Comparison of ENCODE assay signal across 14 cellular contexts in the genomic region with DNA sequence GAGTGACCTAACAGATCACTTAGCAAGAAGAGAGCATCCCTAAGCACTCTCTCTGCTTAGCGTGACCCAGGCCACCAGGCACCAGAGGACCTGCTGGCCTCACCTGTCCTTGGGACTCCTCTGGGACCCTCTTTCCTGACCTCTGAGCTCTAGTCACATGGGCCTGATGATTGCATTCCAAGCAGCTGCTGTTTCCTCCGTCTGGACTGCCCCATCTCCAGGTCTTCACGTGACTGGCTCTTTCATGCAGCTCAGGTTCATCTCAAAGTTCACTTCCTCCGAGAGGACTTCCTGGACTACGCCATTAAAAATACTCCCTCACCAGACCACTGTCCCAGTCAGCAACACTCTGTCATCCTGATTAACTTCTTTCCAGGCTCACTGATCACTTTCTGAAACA. TPM values are rescaled to one million over a fixed set of nuclear protein-coding genes. Genes with fewer than 3 reads are reported as not detected.
A peak's percentile ranks its signal among the peaks of the same experiment; 100 is the strongest.
DNase-seq lines count a peak whose midpoint lies in the region; ATAC-seq, FAIRE-seq and TF ChIP-seq lines count a peak whose summit lies in the region.
"Had no signal": no experiment of that assay in that cellular context is flagged by ENCODE, and none has a peak within 500 bp of the region (broad histone marks: within the 10 kb centered on the region; RNA-seq: fewer than 3 reads in every experiment).

No MANE protein-coding gene starts in this region.

- H2AK5ac ChIP-seq in IMR-90 (ENCODE audit: low read depth, low read length), result peak overlapping the region; percentile 27; the same call in 1 of the 2 replicates

- H3K9me3 ChIP-seq in IMR-90 (ENCODE audit: control insufficient read depth, insufficient read depth, low read length) (no peaks in the 10 kb centered on the region), K562 (replicated peaks; ENCODE audit: control insufficient read depth, insufficient read depth, low read depth, low read length) (no peaks in the 10 kb centered on the region), small intestine (ENCODE audit: control insufficient read depth, low read depth) (no peaks in the 10 kb centered on the region)
- H3K9me3 ChIP-seq: BE2C had no signal

- H3K14ac ChIP-seq in IMR-90 (replicated peaks; ENCODE audit: low read depth, low read length), result no peak overlapping the region

- H4K91ac ChIP-seq in IMR-90 (ENCODE audit: insufficient read depth, low read depth, low read length), result no peak overlapping the region

- H3K36me3 ChIP-seq in IMR-90 (ENCODE audit: control insufficient read depth, insufficient read depth, low read length) (no peaks in the 10 kb centered on the region), K562 (ENCODE audit: control insufficient read depth, insufficient read depth, low read length) (no peaks in the 10 kb centered on the region), small intestine (ENCODE audit: control insufficient read depth in 2 of 2, insufficient read depth in 2 of 2, low read length in 2 of 2) (no peaks in the 10 kb centered on the region)
- H3K36me3 ChIP-seq: BE2C had no signal

- no peak for TF ChIP-seq POLR2A in IMR-90 (IDR thresholded peaks at IDR 0.05; ENCODE audit: low read depth, low read length)
- no peak for TF ChIP-seq POLR2A in K562 (conservative IDR thresholded peaks at IDR 0.05)

- no peak overlapping the region for H4K8ac ChIP-seq in IMR-90 (ENCODE audit: low read depth in 2 of 2, low read length in 2 of 2)

- H2BK20ac ChIP-seq in IMR-90 (ENCODE audit: low read depth, low read length), result peak overlapping the region; percentile 9; the same call in 1 of the 2 replicates

- TF ChIP-seq CTCF in IMR-90 (conservative IDR thresholded peaks at IDR 0.05; ENCODE audit: low read depth, low read length) (no peak), K562 (IDR thresholded peaks at IDR 0.05 in 2 of 3, conservative IDR thresholded peaks at IDR 0.05 in 1 of 3; ENCODE audit: insufficient read depth in 2 of 3, low read depth in 1 of 3, low read length in 3 of 3) (no peak), GM13976 (IDR thresholded peaks at IDR 0.05; ENCODE audit: borderline replicate concordance, control extremely low read depth, extremely low read depth, insufficient read depth, missing control alignments) (no peak)

- intact Hi-C loops in IMR-90 (cut with micrococcal nuclease) (no loop called here), K562 (cut with micrococcal nuclease) (no loop called here)

- in situ Hi-C loops in IMR-90 (cut with MboI; ENCODE audit: low sequenced_read_pairs) (no loop called here), K562 (cut with MboI) (no loop called here), GM13976 (cut with MboI; ENCODE audit: low sequenced_read_pairs, unreplicated experiment) (no loop called here)

- DNase-seq in IMR-90 (no peak), K562 (ENCODE audit: extremely low read depth in 1 of 4, low spot score in 3 of 4) (no peak), left kidney (ENCODE audit: low read depth, low spot score) (peak; percentile 21), small intestine (peak; percentile 72), GM13976 (ENCODE audit: low spot score) (no peak), NCI-H526 (lab: John Stamatoyannopoulos, UW) (no peak)
- DNase-seq: BE2C; CD4-positive, alpha-beta memory T cell; DMS79; EL; H7 had no signal

- H3K4ac ChIP-seq in IMR-90 (ENCODE audit: low read depth, low read length), result 0 out of 2 replicates have a peak overlapping the region, but pooled peaks have one; percentile 32

- peaks cover 10% of the 10 kb centered on the region; the same call in 1 of the 2 replicates for H3K9me1 ChIP-seq in IMR-90 (ENCODE audit: insufficient read depth, low read length)
- H3K9me1 ChIP-seq in K562 (ENCODE audit: control insufficient read depth, insufficient read depth, low read length), result no peaks in the 10 kb centered on the region

- BruUV-seq in IMR-90 (replicated peaks; lab: Mats Ljungman, UMichigan) (no TSS peak), K562 (replicated peaks; lab: Mats Ljungman, UMichigan) (no TSS peak)

- 0 out of 2 replicates have a peak overlapping the region, but pooled peaks have one; percentile 28 for H3K18ac ChIP-seq in IMR-90 (ENCODE audit: low read depth, low read length)

- CTCF ChIA-PET in IMR-90 (lab: Yijun Ruan, JAX) (interaction anchor here (2.3 kb wide), 1 partner anchor 44 kb away, joined by 6 read pairs; no protein-coding TSS in a partner anchor), K562 (lab: Yijun Ruan, JAX; ENCODE audit: low intra/inter-chr PET ratio) (no interaction called here)

- H2BK5ac ChIP-seq in IMR-90 (ENCODE audit: low read depth, low read length, poor library complexity, severe bottlenecking), result no peak overlapping the region

- no peak overlapping the region for H3K9ac ChIP-seq in IMR-90 (ENCODE audit: low read depth, low read length)
- H3K9ac ChIP-seq in K562 (ENCODE audit: insufficient read depth in 1 of 2, low read depth in 2 of 2, low read length in 2 of 2), result no peak overlapping the region

- POLR2A ChIA-PET in IMR-90 (lab: Charles Lee; ENCODE audit: unreplicated experiment) (no interaction called here), K562 (lab: Yijun Ruan, JAX) (interaction anchor here (0.7 kb wide), 1 partner anchor 662 kb away, joined by 3 read pairs; no protein-coding TSS in a partner anchor)

- H3K56ac ChIP-seq in IMR-90 (ENCODE audit: extremely low read depth, insufficient read depth, low read length), result no peak overlapping the region

- H4K20me1 ChIP-seq in IMR-90 (ENCODE audit: insufficient read depth, low read length) (no peaks in the 10 kb centered on the region), K562 (replicated peaks; ENCODE audit: control insufficient read depth, insufficient read depth, low read length) (no peaks in the 10 kb centered on the region)

- FAIRE-seq in K562 (lab: Jason Lieb, UNC) (no peak), small intestine (lab: Jason Lieb, UNC) (no peak)

- H3K4me3 ChIP-seq in IMR-90 (ENCODE audit: insufficient read depth, low read depth, low read length), result no peak overlapping the region
- H3K4me3 ChIP-seq in K562, result no peak overlapping the region
- H3K4me3 ChIP-seq in small intestine (ENCODE audit: low read depth in 1 of 2, low read length in 2 of 2), result no peak overlapping the region

- WGBS in IMR-90 (ENCODE audit: extremely low coverage in 2 of 2, insufficient read length in 1 of 2), 2 experiments, result 67% methylated on average over 5 of the region's 5 CpGs; no CpG with 5 or more reads in 1 of the 2 experiments
- 24% methylated on average over 5 of the region's 5 CpGs for WGBS in K562 (ENCODE audit: insufficient coverage, low coverage, missing lambda C conversion rate)
- 33 to 52% (median 46%) methylated on average over 5 of the region's 5 CpGs for WGBS in small intestine, 3 donors

- dilution Hi-C loops in IMR-90 (cut with HindIII; ENCODE audit: low sequenced_read_pairs, unreplicated experiment), result no loop called here

- H3K79me1 ChIP-seq in IMR-90 (ENCODE audit: low read depth in 1 of 2, low read length in 2 of 2), result no peaks in the 10 kb centered on the region

- no peak for ATAC-seq in IMR-90 (ENCODE audit: low read depth)
- ATAC-seq in K562, result no peak
- ATAC-seq in GM21390 (IDR thresholded peaks at IDR 0.05; ENCODE audit: unreplicated experiment), result no peak

- H3K4me1 ChIP-seq in IMR-90 (ENCODE audit: control insufficient read depth, insufficient read depth, low read length) (peaks cover 3% of the 10 kb centered on the region; the same call in 1 of the 2 replicates), K562 (replicated peaks in 1 of 2; ENCODE audit: control insufficient read depth in 2 of 2, insufficient read depth in 2 of 2, low read length in 2 of 2) (peaks cover 0 to 7% of the 10 kb centered on the region in 2 experiments; a peak in 2 of 5 replicates), small intestine (ENCODE audit: control insufficient read depth in 2 of 2, insufficient read depth in 1 of 2, low read depth in 1 of 2, low read length in 1 of 2) (no peaks in the 10 kb centered on the region)
- H3K4me1 ChIP-seq: BE2C had no signal

- H3K23ac ChIP-seq in IMR-90 (ENCODE audit: low read depth, low read length), result no peak overlapping the region

- H2BK120ac ChIP-seq in IMR-90 (ENCODE audit: low read depth, low read length), result peak overlapping the region; percentile 31; the same call in 1 of the 2 replicates

- no peak overlapping the region for H2AK9ac ChIP-seq in IMR-90 (replicated peaks; ENCODE audit: low read depth, low read length, poor library complexity)

- H2AFZ ChIP-seq in IMR-90 (replicated peaks; ENCODE audit: low read length, poor library complexity), result no peak overlapping the region
- H2AFZ ChIP-seq in K562 (ENCODE audit: low read depth, low read length), result peak overlapping the region; percentile 33; the same call in 1 of the 2 replicates

- peak overlapping the region; percentile 55; the same call in 1 of the 2 replicates for H4K5ac ChIP-seq in IMR-90 (ENCODE audit: low read depth, low read length)

- TF ChIP-seq RAD21 in IMR-90 (IDR thresholded peaks at IDR 0.05; ENCODE audit: low read length), result no peak
- no peak for TF ChIP-seq RAD21 in K562 (CRISPR knock-in tag; conservative IDR thresholded peaks at IDR 0.05 in 1 of 2, IDR thresholded peaks at IDR 0.05 in 1 of 2)

- H3K79me2 ChIP-seq in K562 (ENCODE audit: control insufficient read depth, insufficient read depth, low read length), result no peaks in the 10 kb centered on the region

- no peak for TF ChIP-seq EP300 in K562 (IDR thresholded peaks at IDR 0.05; ENCODE audit: low read length)

- no peak overlapping the region for H3K4me2 ChIP-seq in IMR-90 (ENCODE audit: low read depth, low read length)
- H3K4me2 ChIP-seq in K562 (ENCODE audit: insufficient read depth, low read length), result no peak overlapping the region

- H3K27me3 ChIP-seq in IMR-90 (ENCODE audit: control insufficient read depth, insufficient read depth, low read length) (no peaks in the 10 kb centered on the region), K562 (ENCODE audit: control insufficient read depth in 2 of 2, insufficient read depth in 2 of 2, low read length in 2 of 2) (no peaks in the 10 kb centered on the region), small intestine (ENCODE audit: control insufficient read depth in 2 of 2, insufficient read depth in 2 of 2, low read length in 2 of 2) (no peaks in the 10 kb centered on the region)
- H3K27me3 ChIP-seq: BE2C had no signal

- no peak overlapping the region for H3K27ac ChIP-seq in IMR-90 (ENCODE audit: insufficient read depth, low read length)
- H3K27ac ChIP-seq in K562 (ENCODE audit: extremely low read depth, low read depth, low read length), result no peak overlapping the region
- H3K27ac ChIP-seq in small intestine (ENCODE audit: low read depth in 1 of 2, low read length in 1 of 2), result no peak overlapping the region
- H3K27ac ChIP-seq: C4-2B had no signal

- 0 out of 3 replicates have a peak overlapping the region, but pooled peaks have one; percentile 3 for H2BK15ac ChIP-seq in IMR-90 (ENCODE audit: low read depth, low read length)

RNA-seq across cellular contexts. Expression of a gene that starts 2.9 kb away (rescaled TPM):
- total RNA-seq in IMR-90 (2012; rRNA removed) (not detected in 2 replicates), K562 (2014; rRNA removed) (not detected in 2 replicates), K562 (2014; rRNA removed; fragmentation: Illumina TruSeq; extraction: Trizol) (not detected in 2 replicates), K562 (2015; rRNA removed; fragmentation: Illumina TruSeq; extraction: Trizol) (not detected in 2 replicates), K562 (2021) (not detected in 2 replicates)
- polyA plus RNA-seq in IMR-90 (2012; rRNA removed) (not detected in 2 replicates), K562 (2011; rRNA removed) (not detected in 2 replicates), K562 (2014; fragmentation: Illumina TruSeq; extraction: Trizol) (not detected in 2 replicates), K562 (2014; fragmentation: Nextera tagmentation; extraction: Ambion mirVana) (not detected), K562 (2014; rRNA removed) (not detected in 2 replicates), small intestine (not detected)
- polyA plus RNA-seq in IMR-90 (2012; cell fraction: cytosol; rRNA removed), result not detected in 2 replicates
- not detected in 2 replicates for polyA plus RNA-seq in IMR-90 (2012; cell fraction: nucleus; rRNA removed; ENCODE audit: low replicate concordance)
- not detected in 2 replicates for total RNA-seq in K562 (2011; cell fraction: chromatin; rRNA removed; ENCODE audit: low replicate concordance)
- not detected in 2 replicates for total RNA-seq in K562 (2011; cell fraction: nucleolus; rRNA removed)
- not detected in 2 replicates for total RNA-seq in K562 (2011; cell fraction: nucleoplasm; rRNA removed)
- polyA plus RNA-seq in K562 (2011; cell fraction: cytosol; rRNA removed), result not detected in 2 replicates
- not detected in 2 replicates for polyA plus RNA-seq in K562 (2011; cell fraction: nucleus; rRNA removed)
- polyA plus RNA-seq in K562 (2012), result not detected in 2 replicates
- not detected in 2 replicates for polyA minus RNA-seq in K562 (2011; rRNA and poly(A)+ RNA removed)
- polyA minus RNA-seq in K562 (2011; cell fraction: cytosol; rRNA and poly(A)+ RNA removed), result not detected in 2 replicates
- polyA minus RNA-seq in K562 (2011; cell fraction: nucleus; rRNA and poly(A)+ RNA removed), result not detected in 2 replicates
- total RNA-seq: CD4-positive, alpha-beta memory T cell; H7; HT1080 had no signal
- polyA plus RNA-seq: CD4-positive, alpha-beta memory T cell had no signal

Comparison
In these comparisons a context has a peak if more than half of its experiments do, and no peak if none do; other contexts are left out.
1. DNase-seq: peak in left kidney (single experiment) and small intestine (single experiment); none in IMR-90 (single experiment), K562 (0 of 4), GM13976 (single experiment) and NCI-H526 (0 of 2).